In genomic region chr11:75576445-75577049, GRCh38 we compare ENCODE assay signal across 8 cellular contexts. TPM values are rescaled to one million over a fixed set of nuclear protein-coding genes. Genes with fewer than 3 reads are reported as not detected.
A peak's percentile ranks its signal among the peaks of the same experiment; 100 is the strongest.
DNase-seq lines count a peak whose midpoint lies in the region; FAIRE-seq and TF ChIP-seq lines count a peak whose summit lies in the region.

No MANE protein-coding gene starts in this region.

- peak; percentile 57 for FAIRE-seq in endothelial cell of umbilical vein (lab: Jason Lieb, UNC)

- TF ChIP-seq CTCF in GM20000 (IDR thresholded peaks at IDR 0.05; ENCODE audit: extremely low read depth, missing control alignments) (no peak), endothelial cell of umbilical vein (IDR thresholded peaks at IDR 0.05; ENCODE audit: extremely low read depth in 1 of 2, insufficient read depth in 1 of 2, low read depth in 1 of 2, low read length in 2 of 2) (no peak)

- no peaks in the 10 kb centered on the region for H3K9me3 ChIP-seq in endothelial cell of umbilical vein (replicated peaks; ENCODE audit: control insufficient read depth, insufficient read depth, low read length)

- intact Hi-C loops in endothelial cell of umbilical vein (cut with micrococcal nuclease): loop anchor here (1.0 kb wide), 1 partner anchor 29 kb away; no protein-coding TSS in a partner anchor
- intact Hi-C loops in posterior vena cava (cut with DNase I): no loop called here
- intact Hi-C loops in activated T-helper 1 cell treated with anti-CD3 and anti-CD28 coated beads, Interleukin-12 subunit alpha, Interleukin-12 subunit beta, Interleukin-2, Interleukin-4 antibody, amounts not matched to agents 30 ng/mL and 10 ng/mL and 1 ng/mL, durations not matched to agents 14 hours and 24 hours and 36 hours (cut with micrococcal nuclease): loop anchor here (1.0 kb wide), 2 partner anchors 29 to 131 kb away; no protein-coding TSS in a partner anchor

- no peaks in the 10 kb centered on the region for H3K4me1 ChIP-seq in endothelial cell of umbilical vein (ENCODE audit: control insufficient read depth, extremely low read depth, insufficient read depth, low read length)

- H3K9me3 Mint-ChIP-seq in activated T-helper 1 cell treated with anti-CD3 and anti-CD28 coated beads, Interleukin-12 subunit alpha, Interleukin-12 subunit beta, Interleukin-2, Interleukin-4 antibody, amounts not matched to agents 30 ng/mL and 10 ng/mL and 1 ng/mL, durations not matched to agents 14 hours and 24 hours and 36 hours: no peaks in the 10 kb centered on the region

- TF ChIP-seq POLR2A in endothelial cell of umbilical vein (IDR thresholded peaks at IDR 0.05; ENCODE audit: low read depth, low read length): peak; percentile 56

- no TSS peak for BruUV-seq in endothelial cell of umbilical vein (replicated peaks; lab: Mats Ljungman, UMichigan)

- no peaks in the 10 kb centered on the region for H3K79me2 ChIP-seq in endothelial cell of umbilical vein (ENCODE audit: control insufficient read depth, insufficient read depth, low read length)

- dilution Hi-C loops in endothelial cell of umbilical vein (cut with MboI; ENCODE audit: extremely low pct_ligation_motif_present, low sequenced_read_pairs): no loop called here

- POLR2A ChIA-PET in endothelial cell of umbilical vein (lab: Charles Lee): interaction anchor here (1.0 to 3.0 kb wide), 3 partner anchors 11 to 23 kb away, joined by 3 to 9 read pairs (median 6); no protein-coding TSS in a partner anchor

- H3K9ac ChIP-seq in endothelial cell of umbilical vein (replicated peaks; ENCODE audit: extremely low read depth, insufficient read depth, low read length): no peak overlapping the region

- no peaks in the 10 kb centered on the region for H3K27me3 ChIP-seq in endothelial cell of umbilical vein (ENCODE audit: control insufficient read depth in 2 of 2, insufficient read depth in 2 of 2, low read length in 2 of 2)

- no peak overlapping the region for H3K27ac ChIP-seq in endothelial cell of umbilical vein (ENCODE audit: insufficient read depth, low read depth, low read length)

- no peak overlapping the region for H2AFZ ChIP-seq in endothelial cell of umbilical vein (ENCODE audit: low read depth, low read length)

- H3K36me3 ChIP-seq in endothelial cell of umbilical vein (ENCODE audit: control insufficient read depth in 2 of 2, extremely low read depth in 1 of 2, insufficient read depth in 2 of 2, low read length in 2 of 2): peaks cover 2 to 26% of the 10 kb centered on the region in 2 experiments

- peaks cover 11% of the 10 kb centered on the region for H3K27me3 Mint-ChIP-seq in activated T-helper 1 cell treated with anti-CD3 and anti-CD28 coated beads, Interleukin-12 subunit alpha, Interleukin-12 subunit beta, Interleukin-2, Interleukin-4 antibody, amounts not matched to agents 30 ng/mL and 10 ng/mL and 1 ng/mL, durations not matched to agents 14 hours and 24 hours and 36 hours (ENCODE audit: insufficient read depth)

- no peak overlapping the region for H3K4me2 ChIP-seq in endothelial cell of umbilical vein (ENCODE audit: insufficient read depth, low read length)

- H3K4me3 Mint-ChIP-seq in activated T-helper 1 cell treated with anti-CD3 and anti-CD28 coated beads, Interleukin-12 subunit alpha, Interleukin-12 subunit beta, Interleukin-2, Interleukin-4 antibody, amounts not matched to agents 30 ng/mL and 10 ng/mL and 1 ng/mL, durations not matched to agents 14 hours and 24 hours and 36 hours: no peak overlapping the region

- H3K27ac Mint-ChIP-seq in activated T-helper 1 cell treated with anti-CD3 and anti-CD28 coated beads, Interleukin-12 subunit alpha, Interleukin-12 subunit beta, Interleukin-2, Interleukin-4 antibody, amounts not matched to agents 30 ng/mL and 10 ng/mL and 1 ng/mL, durations not matched to agents 14 hours and 24 hours and 36 hours: no peak overlapping the region

- H3K4me3 ChIP-seq in endothelial cell of umbilical vein (replicated peaks in 1 of 3; ENCODE audit: insufficient read depth in 1 of 3, low read depth in 1 of 3, low read length in 3 of 3): no peak overlapping the region

- DNase-seq in GM20000 (ENCODE audit: low spot score) (peak; percentile 68), NAMALWA (ENCODE audit: low spot score) (peak; percentile 52), endothelial cell of umbilical vein (ENCODE audit: low read depth, low spot score) (peak; percentile 34), posterior vena cava (ENCODE audit: low spot score) (peak; percentile 92), ecto neural progenitor cell (ENCODE audit: low spot score) (no peak), NCI-H82 treated with DMSO at 0.1 percent for 48 hours (lab: John Stamatoyannopoulos, UW; ENCODE audit: unreplicated experiment) (no peak)
- no peak for DNase-seq in activated T-helper 1 cell treated with anti-CD3 and anti-CD28 coated beads, Interleukin-12 subunit alpha, Interleukin-12 subunit beta, Interleukin-2, Interleukin-4 antibody, amounts not matched to agents 30 ng/mL and 10 ng/mL and 1 ng/mL, durations not matched to agents 14 hours and 24 hours and 36 hours (ENCODE audit: low spot score)
- DNase-seq in activated effector memory CD4-positive, alpha-beta T cell treated with Interleukin-2 at 50 U/mL for 16 hours: no peak

- H3K4me1 Mint-ChIP-seq in activated T-helper 1 cell treated with anti-CD3 and anti-CD28 coated beads, Interleukin-12 subunit alpha, Interleukin-12 subunit beta, Interleukin-2, Interleukin-4 antibody, amounts not matched to agents 30 ng/mL and 10 ng/mL and 1 ng/mL, durations not matched to agents 14 hours and 24 hours and 36 hours (ENCODE audit: low read depth): no peaks in the 10 kb centered on the region

- CTCF ChIA-PET in endothelial cell of umbilical vein (lab: Charles Lee): interaction anchor here (0.6 to 9.1 kb wide), 11 partner anchors 9 to 169 kb away, joined by 3 to 107 read pairs (median 5); partner anchors contain the start of gene SERPINH1

- H4K20me1 ChIP-seq in endothelial cell of umbilical vein (replicated peaks; ENCODE audit: control insufficient read depth, extremely low read depth, insufficient read depth, low read length): no peaks in the 10 kb centered on the region

- peaks cover 4% of the 10 kb centered on the region for H3K36me3 Mint-ChIP-seq in activated T-helper 1 cell treated with anti-CD3 and anti-CD28 coated beads, Interleukin-12 subunit alpha, Interleukin-12 subunit beta, Interleukin-2, Interleukin-4 antibody, amounts not matched to agents 30 ng/mL and 10 ng/mL and 1 ng/mL, durations not matched to agents 14 hours and 24 hours and 36 hours (ENCODE audit: low read depth)

- no peaks in the 10 kb centered on the region for H3K9me1 ChIP-seq in endothelial cell of umbilical vein (replicated peaks; ENCODE audit: control insufficient read depth, extremely low read depth, insufficient read depth, low read length)

TF ChIP-seq in endothelial cell of umbilical vein, 7 proteins besides CTCF, POLR2A, EP300 and RAD21:
- no peak for TF ChIP-seq POLR2AphosphoS5 (IDR thresholded peaks at IDR 0.05; ENCODE audit: insufficient read depth, low read depth, low read length)
- no peak for TF ChIP-seq MYC (IDR thresholded peaks at IDR 0.05; ENCODE audit: low read depth, low read length)
- TF ChIP-seq, protein P1, sequence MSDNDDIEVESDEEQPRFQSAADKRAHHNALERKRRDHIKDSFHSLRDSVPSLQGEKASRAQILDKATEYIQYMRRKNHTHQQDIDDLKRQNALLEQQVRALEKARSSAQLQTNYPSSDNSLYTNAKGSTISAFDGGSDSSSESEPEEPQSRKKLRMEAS (IDR thresholded peaks at IDR 0.05; ENCODE audit: insufficient read depth, insufficient read length): peak; percentile 57
- no peak for TF ChIP-seq FOS (IDR thresholded peaks at IDR 0.05; ENCODE audit: borderline replicate concordance, insufficient read depth, low read length)
- no peak for TF ChIP-seq JUN (IDR thresholded peaks at IDR 0.05; ENCODE audit: borderline replicate concordance, insufficient read depth, insufficient read length, low read depth)
- no peak for TF ChIP-seq GATA2 (IDR thresholded peaks at IDR 0.05; ENCODE audit: insufficient read depth, insufficient read length, low read depth, low read length)
- TF ChIP-seq EZH2 (IDR thresholded peaks at IDR 0.05; ENCODE audit: borderline replicate concordance, low read depth, low read length, severe bottlenecking): no peak

RNA-seq across cellular contexts. Expression of gene SERPINH1, which starts 14.5 kb away (rescaled TPM):
- total RNA-seq in endothelial cell of umbilical vein: 384 and 409 TPM in 2 replicates
- 816 and 1,196 TPM in 2 replicates for polyA plus RNA-seq in endothelial cell of umbilical vein
- polyA plus RNA-seq in endothelial cell of umbilical vein (2011; cell fraction: cytosol; rRNA removed): 484 and 524 TPM in 2 replicates
- polyA plus RNA-seq in endothelial cell of umbilical vein (2011; cell fraction: nucleus; rRNA removed): 284 and 302 TPM in 2 replicates
- 320 and 386 TPM in 2 replicates for polyA plus RNA-seq in endothelial cell of umbilical vein (2012)
- polyA minus RNA-seq in endothelial cell of umbilical vein: 359 and 398 TPM in 2 replicates
- 120 TPM for polyA minus RNA-seq in endothelial cell of umbilical vein (2011; cell fraction: cytosol; rRNA and poly(A)+ RNA removed)
- 95.0 and 155 TPM in 2 replicates for polyA minus RNA-seq in endothelial cell of umbilical vein (2011; cell fraction: nucleus; rRNA and poly(A)+ RNA removed)
- total RNA-seq in posterior vena cava: 100 to 1,000 TPM; 145 to 255 TPM
- 24.1 and 25.3 TPM in 2 replicates for total RNA-seq in activated T-helper 1 cell treated with anti-CD3 and anti-CD28 coated beads, Interleukin-12 subunit alpha, Interleukin-12 subunit beta, Interleukin-2, Interleukin-4 antibody, amounts not matched to agents 30 ng/mL and 10 ng/mL and 1 ng/mL, durations not matched to agents 14 hours and 24 hours and 36 hours

RNA-seq across cellular contexts. Expression of gene GDPD5, which starts 50.8 kb away (rescaled TPM):
- total RNA-seq in endothelial cell of umbilical vein (50.1 and 79.2 TPM in 2 replicates), posterior vena cava (10 to 100 TPM; 30.1 to 37.5 TPM)
- polyA plus RNA-seq in endothelial cell of umbilical vein: 60.2 and 74.0 TPM in 2 replicates
- 29.2 and 37.9 TPM in 2 replicates for polyA plus RNA-seq in endothelial cell of umbilical vein (2011; cell fraction: cytosol; rRNA removed)
- 149 and 190 TPM in 2 replicates for polyA plus RNA-seq in endothelial cell of umbilical vein (2011; cell fraction: nucleus; rRNA removed)
- 24.4 and 35.1 TPM in 2 replicates for polyA plus RNA-seq in endothelial cell of umbilical vein (2012)
- polyA minus RNA-seq in endothelial cell of umbilical vein: 66.2 and 70.5 TPM in 2 replicates
- 12.5 TPM for polyA minus RNA-seq in endothelial cell of umbilical vein (2011; cell fraction: cytosol; rRNA and poly(A)+ RNA removed)
- 69.0 and 96.3 TPM in 2 replicates for polyA minus RNA-seq in endothelial cell of umbilical vein (2011; cell fraction: nucleus; rRNA and poly(A)+ RNA removed)
- total RNA-seq in activated T-helper 1 cell treated with anti-CD3 and anti-CD28 coated beads, Interleukin-12 subunit alpha, Interleukin-12 subunit beta, Interleukin-2, Interleukin-4 antibody, amounts not matched to agents 30 ng/mL and 10 ng/mL and 1 ng/mL, durations not matched to agents 14 hours and 24 hours and 36 hours: 9.7 and 13.5 TPM in 2 replicates

Comparison
In these comparisons a context has a peak if more than half of its experiments do, and no peak if none do; other contexts are left out.
1. DNase-seq: peak in GM20000 (single experiment), NAMALWA (single experiment), endothelial cell of umbilical vein (single experiment) and posterior vena cava (single experiment); none in ecto neural progenitor cell (single experiment), activated T-helper 1 cell treated with anti-CD3 and anti-CD28 coated beads, Interleukin-12 subunit alpha, Interleukin-12 subunit beta, Interleukin-2, Interleukin-4 antibody, amounts not matched to agents 30 ng/mL and 10 ng/mL and 1 ng/mL, durations not matched to agents 14 hours and 24 hours and 36 hours (single experiment), activated effector memory CD4-positive, alpha-beta T cell treated with Interleukin-2 at 50 U/mL for 16 hours (single experiment) and NCI-H82 treated with DMSO at 0.1 percent for 48 hours (single experiment).
2. intact Hi-C loops: an anchor here in endothelial cell of umbilical vein (1.0 kb wide) and activated T-helper 1 cell treated with anti-CD3 and anti-CD28 coated beads, Interleukin-12 subunit alpha, Interleukin-12 subunit beta, Interleukin-2, Interleukin-4 antibody, amounts not matched to agents 30 ng/mL and 10 ng/mL and 1 ng/mL, durations not matched to agents 14 hours and 24 hours and 36 hours (1.0 kb wide); none called in posterior vena cava.